Comparison of ENCODE assay signal across 24 cellular contexts in genomic region chr1:1385931-1386330, GRCh38. TPM values are rescaled to one million over a fixed set of nuclear protein-coding genes. Genes with fewer than 3 reads are reported as not detected.
A peak's percentile ranks its signal among the peaks of the same experiment; 100 is the strongest.
DNase-seq lines count a peak whose midpoint lies in the region; ATAC-seq, FAIRE-seq and TF ChIP-seq lines count a peak whose summit lies in the region.
"Had no signal": no experiment of that assay in that cellular context is flagged by ENCODE, and none has a peak within 500 bp of the region (broad histone marks: within the 10 kb centered on the region; RNA-seq: fewer than 3 reads in every experiment).

No MANE protein-coding gene starts in this region.

- H3K27me3 ChIP-seq in HepG2 (ENCODE audit: control insufficient read depth in 1 of 2, insufficient read depth in 2 of 2, low read length in 2 of 2) (no peaks in the 10 kb centered on the region), right lobe of liver (no peaks in the 10 kb centered on the region), body of pancreas (no peaks in the 10 kb centered on the region)
- H3K27me3 ChIP-seq: BE2C had no signal

- H3K27me3 Mint-ChIP-seq in T-helper 17 cell: no peaks in the 10 kb centered on the region
- H3K27me3 Mint-ChIP-seq in effector memory CD8-positive, alpha-beta T cell: no peaks in the 10 kb centered on the region
- H3K27me3 Mint-ChIP-seq in natural killer cell treated with Interleukin-12 subunit alpha and Interleukin-12 subunit beta and Interleukin-15 and Interleukin-18, amount 100 ng/mL, for 72 hours: no peaks in the 10 kb centered on the region
- H3K27me3 Mint-ChIP-seq: CD4-positive, CD25-positive, alpha-beta regulatory T cell; CD8-positive, alpha-beta memory T cell; IgD-negative memory B cell had no signal

- intact Hi-C loops in HepG2 (cut with micrococcal nuclease; ENCODE audit: unreplicated experiment): no loop called here
- intact Hi-C loops in right lobe of liver (cut with DNase I): no loop called here
- intact Hi-C loops in body of pancreas (cut with DNase I): no loop called here

- no TSS peak for BruUV-seq in HepG2 (replicated peaks; lab: Mats Ljungman, UMichigan)

- peaks cover 23 to 52% of the 10 kb centered on the region in 2 experiments for H3K36me3 ChIP-seq in HepG2 (replicated peaks in 1 of 2; ENCODE audit: control insufficient read depth in 1 of 2, insufficient read depth in 2 of 2, low read length in 2 of 2)
- H3K36me3 ChIP-seq in right lobe of liver: peaks cover 22 to 54% (median 40%) of the 10 kb centered on the region in 4 donors
- H3K36me3 ChIP-seq in body of pancreas (replicated peaks in 1 of 2; ENCODE audit: insufficient read depth in 1 of 2, low read depth in 2 of 2): peaks cover 31 to 38% of the 10 kb centered on the region in 2 donors

- no peak for TF ChIP-seq EP300 in HepG2 (IDR thresholded peaks at IDR 0.05; ENCODE audit: low read depth in 2 of 2, low read length in 2 of 2)
- no peak for TF ChIP-seq EP300 in HepG2 (CRISPR knock-in tag; IDR thresholded peaks at IDR 0.05; ENCODE audit: borderline replicate concordance)

- ATAC-seq in HepG2 (no peak), right lobe of liver (no peak), T-helper 17 cell (no peak), body of pancreas (no peak)
- ATAC-seq in effector memory CD8-positive, alpha-beta T cell (replicated peaks): no peak
- ATAC-seq in natural killer cell treated with Interleukin-12 subunit alpha and Interleukin-12 subunit beta and Interleukin-15 and Interleukin-18, amount 100 ng/mL, for 72 hours: no peak
- ATAC-seq: GM23338, HCT116 had no signal

- DNase-seq in HepG2 (ENCODE audit: low spot score): no peak
- no peak for DNase-seq in right lobe of liver
- no peak for DNase-seq in T-helper 17 cell
- no peak for DNase-seq in effector memory CD8-positive, alpha-beta T cell
- DNase-seq in body of pancreas: no peak
- no peak for DNase-seq in HPDE6-E6E7 (ENCODE audit: extremely low spot score)
- no peak for DNase-seq in natural killer cell treated with Interleukin-12 subunit alpha and Interleukin-12 subunit beta and Interleukin-15 and Interleukin-18, amount 100 ng/mL, for 72 hours (ENCODE audit: low spot score)
- DNase-seq: BE2C; C1 segment of cervical spinal cord; CD4-positive, CD25-positive, alpha-beta regulatory T cell; CD8-positive, alpha-beta memory T cell; COR-L47; DMS 273 treated with DMSO at 0.1 percent for 48 hours; DMS53; HFFc6; KG1 had no signal

- H3K36me3 Mint-ChIP-seq in T-helper 17 cell (ENCODE audit: low read depth): no peaks in the 10 kb centered on the region
- peaks cover 54% of the 10 kb centered on the region for H3K36me3 Mint-ChIP-seq in effector memory CD8-positive, alpha-beta T cell (ENCODE audit: insufficient read depth)
- peaks cover 17% of the 10 kb centered on the region for H3K36me3 Mint-ChIP-seq in natural killer cell treated with Interleukin-12 subunit alpha and Interleukin-12 subunit beta and Interleukin-15 and Interleukin-18, amount 100 ng/mL, for 72 hours

- no peaks in the 10 kb centered on the region for H3K9me3 Mint-ChIP-seq in effector memory CD8-positive, alpha-beta T cell
- H3K9me3 Mint-ChIP-seq in natural killer cell treated with Interleukin-12 subunit alpha and Interleukin-12 subunit beta and Interleukin-15 and Interleukin-18, amount 100 ng/mL, for 72 hours: no peaks in the 10 kb centered on the region
- H3K9me3 Mint-ChIP-seq: CD4-positive, CD25-positive, alpha-beta regulatory T cell; CD8-positive, alpha-beta memory T cell; GM23338; HFFc6; IgD-negative memory B cell had no signal

- WGBS in HepG2 (ENCODE audit: low lambda C conversion rate): 95% methylated on average over 8 of the region's 8 CpGs
- 87% methylated on average over 3 of the region's 8 CpGs for WGBS in right lobe of liver (ENCODE audit: insufficient coverage, low coverage, low lambda C conversion rate, missing lambda C conversion rate)
- WGBS in body of pancreas, 2 donors: 89 to 96% methylated on average over 7 to 8 of the region's 8 CpGs

- in situ Hi-C loops in HepG2 (cut with HindIII; ENCODE audit: extremely low pct_ligation_motif_present, low pct_unique_long_range_greater_than_20kb): no loop called here

- no peak overlapping the region for H3K9ac ChIP-seq in HepG2 (ENCODE audit: insufficient read depth, low read depth, low read length)

- CTCF ChIA-PET in HepG2 (lab: Yijun Ruan, JAX; ENCODE audit: low intra/inter-chr PET ratio, low total read pairs): no interaction called here

- TF ChIP-seq CTCF in HepG2 (CRISPR knock-in tag; IDR thresholded peaks at IDR 0.05): no peak
- TF ChIP-seq CTCF in right lobe of liver (IDR thresholded peaks at IDR 0.05): no peak
- TF ChIP-seq CTCF in body of pancreas (IDR thresholded peaks at IDR 0.05): no peak

- no peaks in the 10 kb centered on the region for H4K20me1 ChIP-seq in HepG2 (ENCODE audit: insufficient read depth, low read length)

- H3K79me2 ChIP-seq in HepG2 (ENCODE audit: insufficient read depth, low read length): no peaks in the 10 kb centered on the region

- no peak for TF ChIP-seq RAD21 in HepG2 (CRISPR knock-in tag; IDR thresholded peaks at IDR 0.05)

- peaks cover 2% of the 10 kb centered on the region for H3K4me1 Mint-ChIP-seq in T-helper 17 cell
- no peaks in the 10 kb centered on the region for H3K4me1 Mint-ChIP-seq in effector memory CD8-positive, alpha-beta T cell (ENCODE audit: low read depth in 2 of 2)
- H3K4me1 Mint-ChIP-seq in natural killer cell treated with Interleukin-12 subunit alpha and Interleukin-12 subunit beta and Interleukin-15 and Interleukin-18, amount 100 ng/mL, for 72 hours (ENCODE audit: low read depth in 2 of 2): peaks cover 0 to 6% of the 10 kb centered on the region in 2 donors
- H3K4me1 Mint-ChIP-seq: CD4-positive, CD25-positive, alpha-beta regulatory T cell; GM23338 had no signal

- H3K4me3 Mint-ChIP-seq in T-helper 17 cell: no peak overlapping the region
- no peak overlapping the region for H3K4me3 Mint-ChIP-seq in effector memory CD8-positive, alpha-beta T cell
- H3K4me3 Mint-ChIP-seq in natural killer cell treated with Interleukin-12 subunit alpha and Interleukin-12 subunit beta and Interleukin-15 and Interleukin-18, amount 100 ng/mL, for 72 hours: no peak overlapping the region
- H3K4me3 Mint-ChIP-seq: CD4-positive, CD25-positive, alpha-beta regulatory T cell; CD8-positive, alpha-beta memory T cell; GM23338; HFFc6; IgD-negative memory B cell had no signal

- no peak overlapping the region for H3K4me3 ChIP-seq in HepG2 (replicated peaks in 1 of 3; ENCODE audit: insufficient read depth in 1 of 3, low read depth in 2 of 3, low read length in 3 of 3)
- H3K4me3 ChIP-seq in right lobe of liver: no peak overlapping the region
- no peak overlapping the region for H3K4me3 ChIP-seq in body of pancreas
- H3K4me3 ChIP-seq: GM23338 had no signal

- no peak for FAIRE-seq in HepG2 (lab: Jason Lieb, UNC)
- FAIRE-seq: G401.6, H54, HTR-8/SVneo had no signal

- no peak overlapping the region for H3K4me2 ChIP-seq in HepG2 (ENCODE audit: low read depth, low read length)
- H3K4me2 ChIP-seq: GM23338 had no signal

- H3K4me1 ChIP-seq in HepG2 (ENCODE audit: insufficient read depth, low read length): peaks cover 26% of the 10 kb centered on the region
- peaks cover 0 to 16% (median 0%) of the 10 kb centered on the region in 4 donors for H3K4me1 ChIP-seq in right lobe of liver
- no peaks in the 10 kb centered on the region for H3K4me1 ChIP-seq in body of pancreas
- H3K4me1 ChIP-seq: BE2C had no signal

- TF ChIP-seq POLR2A in HepG2 (IDR thresholded peaks at IDR 0.05; ENCODE audit: insufficient read depth in 1 of 2, low read depth in 2 of 2, low read length in 2 of 2): no peak
- TF ChIP-seq POLR2A in right lobe of liver (IDR thresholded peaks at IDR 0.05): no peak
- no peak for TF ChIP-seq POLR2A in body of pancreas (IDR thresholded peaks at IDR 0.05)

- no peaks in the 10 kb centered on the region for H3K9me3 ChIP-seq in HepG2 (ENCODE audit: low read length)
- no peaks in the 10 kb centered on the region for H3K9me3 ChIP-seq in right lobe of liver
- H3K9me3 ChIP-seq in T-helper 17 cell (ENCODE audit: control insufficient read depth, low read length, poor library complexity, severe bottlenecking): no peaks in the 10 kb centered on the region
- no peaks in the 10 kb centered on the region for H3K9me3 ChIP-seq in body of pancreas
- H3K9me3 ChIP-seq: BE2C had no signal

- no peak overlapping the region for H2AFZ ChIP-seq in HepG2 (ENCODE audit: low read length)
- H2AFZ ChIP-seq: GM23338 had no signal

- H3K27ac ChIP-seq in HepG2 (ENCODE audit: extremely low read length, insufficient read depth, low read length) (no peak overlapping the region), right lobe of liver (no peak overlapping the region), body of pancreas (no peak overlapping the region)
- H3K27ac ChIP-seq: HL-60 had no signal

- POLR2A ChIA-PET in HepG2 (lab: Yijun Ruan, JAX): interaction anchor here (0.6 to 6.1 kb wide), 3 partner anchors 11 to 45 kb away, joined by 3 to 43 read pairs (median 5); partner anchors contain the start of genes AURKAIP1 and CCNL2

- H3K27ac Mint-ChIP-seq in T-helper 17 cell: peak overlapping the region; percentile 16
- peak overlapping the region; percentile 6 to 25 for H3K27ac Mint-ChIP-seq in effector memory CD8-positive, alpha-beta T cell
- no peak overlapping the region for H3K27ac Mint-ChIP-seq in natural killer cell treated with Interleukin-12 subunit alpha and Interleukin-12 subunit beta and Interleukin-15 and Interleukin-18, amount 100 ng/mL, for 72 hours
- H3K27ac Mint-ChIP-seq: CD4-positive, CD25-positive, alpha-beta regulatory T cell; CD8-positive, alpha-beta memory T cell; GM23338; HFFc6; IgD-negative memory B cell had no signal

RNA-seq across cellular contexts. Expression of gene AURKAIP1, which starts 10.9 kb away (rescaled TPM):
- 161 and 175 TPM in 2 replicates for total RNA-seq in HepG2 (2016; rRNA removed; fragmentation: Illumina TruSeq; extraction: Trizol)
- 241 and 331 TPM in 2 replicates for total RNA-seq in HepG2 (2016; cell fraction: cytosol; rRNA removed; fragmentation: Illumina TruSeq; extraction: Trizol; ENCODE audit: low read depth)
- 166 and 180 TPM in 2 replicates for total RNA-seq in HepG2 (2016; cell fraction: insoluble cytoplasmic fraction; rRNA removed; fragmentation: Illumina TruSeq; extraction: Trizol)
- total RNA-seq in HepG2 (2016; cell fraction: membrane; rRNA removed; fragmentation: Illumina TruSeq; extraction: Trizol): 203 and 269 TPM in 2 replicates
- total RNA-seq in HepG2 (2016; cell fraction: nucleus; rRNA removed; fragmentation: Illumina TruSeq; extraction: Trizol): 65.3 and 65.7 TPM in 2 replicates
- 64.6 and 69.5 TPM in 2 replicates for polyA plus RNA-seq in HepG2 (2011; rRNA removed)
- 51.1 and 98.6 TPM in 2 replicates for polyA plus RNA-seq in HepG2 (2011; cell fraction: cytosol; rRNA removed)
- 63.9 and 74.1 TPM in 2 replicates for polyA plus RNA-seq in HepG2 (2011; cell fraction: nucleus; rRNA removed)
- 48.0 and 50.3 TPM in 2 replicates for polyA plus RNA-seq in HepG2 (2012)
- 247 and 325 TPM in 2 replicates for polyA plus RNA-seq in HepG2 (2016; cell fraction: cytosol; fragmentation: Illumina TruSeq; extraction: Trizol; ENCODE audit: low read depth)
- 159 and 164 TPM in 2 replicates for polyA plus RNA-seq in HepG2 (2016; cell fraction: insoluble cytoplasmic fraction; fragmentation: Illumina TruSeq; extraction: Trizol; ENCODE audit: low read depth)
- 168 and 213 TPM in 2 replicates for polyA plus RNA-seq in HepG2 (2016; cell fraction: membrane; fragmentation: Illumina TruSeq; extraction: Trizol; ENCODE audit: low read depth)
- polyA plus RNA-seq in HepG2 (2016; cell fraction: nucleus; fragmentation: Illumina TruSeq; extraction: Trizol; ENCODE audit: insufficient read depth, low read depth): 120 TPM in 2 replicates
- 15.2 and 21.3 TPM in 2 replicates for polyA minus RNA-seq in HepG2 (2011; rRNA and poly(A)+ RNA removed; ENCODE audit: low replicate concordance)
- 17.7 and 18.0 TPM in 2 replicates for polyA minus RNA-seq in HepG2 (2011; cell fraction: cytosol; rRNA and poly(A)+ RNA removed)
- polyA minus RNA-seq in HepG2 (2011; cell fraction: nucleus; rRNA and poly(A)+ RNA removed): 11.1 and 11.9 TPM in 2 replicates
- total RNA-seq in right lobe of liver: 100 to 1,000 TPM in 3 of 6 experiments, 10 to 100 TPM in 3; 70.0 to 140 (median 104) TPM
- 10 to 100 TPM; 58.3 to 62.6 TPM for total RNA-seq in T-helper 17 cell
- total RNA-seq in body of pancreas: 10 to 100 TPM; 79.4 to 93.7 TPM
- 100 to 1,000 TPM; 106 to 216 TPM for total RNA-seq in natural killer cell treated with Interleukin-12 subunit alpha and Interleukin-12 subunit beta and Interleukin-15 and Interleukin-18, amount 100 ng/mL, for 72 hours

RNA-seq across cellular contexts. Expression of gene CCNL2, which starts 13.2 kb away (rescaled TPM):
- total RNA-seq in HepG2 (2016; rRNA removed; fragmentation: Illumina TruSeq; extraction: Trizol) (19.6 and 105 TPM in 2 replicates), right lobe of liver (100 to 1,000 TPM in 4 of 6 experiments, 10 to 100 TPM in 2; 80.8 to 127 (median 101) TPM), T-helper 17 cell (100 to 1,000 TPM; 231 to 252 TPM), body of pancreas (100 to 1,000 TPM; 225 to 246 TPM)
- total RNA-seq in HepG2 (2016; cell fraction: cytosol; rRNA removed; fragmentation: Illumina TruSeq; extraction: Trizol; ENCODE audit: low read depth): 23.1 and 23.2 TPM in 2 replicates
- 18.4 and 112 TPM in 2 replicates for total RNA-seq in HepG2 (2016; cell fraction: insoluble cytoplasmic fraction; rRNA removed; fragmentation: Illumina TruSeq; extraction: Trizol)
- total RNA-seq in HepG2 (2016; cell fraction: membrane; rRNA removed; fragmentation: Illumina TruSeq; extraction: Trizol): 21.7 and 25.3 TPM in 2 replicates
- total RNA-seq in HepG2 (2016; cell fraction: nucleus; rRNA removed; fragmentation: Illumina TruSeq; extraction: Trizol): 252 and 278 TPM in 2 replicates
- 340 and 452 TPM in 2 replicates for polyA plus RNA-seq in HepG2 (2011; rRNA removed)
- 47.9 and 55.8 TPM in 2 replicates for polyA plus RNA-seq in HepG2 (2011; cell fraction: cytosol; rRNA removed)
- 3,874 and 4,178 TPM in 2 replicates for polyA plus RNA-seq in HepG2 (2011; cell fraction: nucleus; rRNA removed)
- polyA plus RNA-seq in HepG2 (2012): 208 and 270 TPM in 2 replicates
- polyA plus RNA-seq in HepG2 (2016; cell fraction: cytosol; fragmentation: Illumina TruSeq; extraction: Trizol; ENCODE audit: low read depth): 4.2 TPM in 2 replicates
- 20.7 and 27.8 TPM in 2 replicates for polyA plus RNA-seq in HepG2 (2016; cell fraction: insoluble cytoplasmic fraction; fragmentation: Illumina TruSeq; extraction: Trizol; ENCODE audit: low read depth)
- 9.4 TPM in 2 replicates for polyA plus RNA-seq in HepG2 (2016; cell fraction: membrane; fragmentation: Illumina TruSeq; extraction: Trizol; ENCODE audit: low read depth)
- polyA plus RNA-seq in HepG2 (2016; cell fraction: nucleus; fragmentation: Illumina TruSeq; extraction: Trizol; ENCODE audit: insufficient read depth, low read depth): 821 and 868 TPM in 2 replicates
- polyA minus RNA-seq in HepG2 (2011; rRNA and poly(A)+ RNA removed; ENCODE audit: low replicate concordance): 74.3 and 99.2 TPM in 2 replicates
- 17.2 and 18.4 TPM in 2 replicates for polyA minus RNA-seq in HepG2 (2011; cell fraction: cytosol; rRNA and poly(A)+ RNA removed)
- 560 and 630 TPM in 2 replicates for polyA minus RNA-seq in HepG2 (2011; cell fraction: nucleus; rRNA and poly(A)+ RNA removed)
- 100 to 1,000 TPM; 124 to 196 TPM for total RNA-seq in natural killer cell treated with Interleukin-12 subunit alpha and Interleukin-12 subunit beta and Interleukin-15 and Interleukin-18, amount 100 ng/mL, for 72 hours

RNA-seq across cellular contexts. Expression of gene MRPL20, which starts 21.2 kb away (rescaled TPM):
- total RNA-seq in HepG2 (2016; rRNA removed; fragmentation: Illumina TruSeq; extraction: Trizol) (127 and 175 TPM in 2 replicates), right lobe of liver (10 to 100 TPM; 44.1 to 91.2 (median 56.5) TPM), T-helper 17 cell (10 to 100 TPM; 88.0 to 92.1 TPM), body of pancreas (10 to 100 TPM; 72.8 to 85.9 TPM)
- total RNA-seq in HepG2 (2016; cell fraction: cytosol; rRNA removed; fragmentation: Illumina TruSeq; extraction: Trizol; ENCODE audit: low read depth): 95.7 and 120 TPM in 2 replicates
- 134 and 183 TPM in 2 replicates for total RNA-seq in HepG2 (2016; cell fraction: insoluble cytoplasmic fraction; rRNA removed; fragmentation: Illumina TruSeq; extraction: Trizol)
- 123 and 133 TPM in 2 replicates for total RNA-seq in HepG2 (2016; cell fraction: membrane; rRNA removed; fragmentation: Illumina TruSeq; extraction: Trizol)
- total RNA-seq in HepG2 (2016; cell fraction: nucleus; rRNA removed; fragmentation: Illumina TruSeq; extraction: Trizol): 46.7 and 58.9 TPM in 2 replicates
- polyA plus RNA-seq in HepG2 (2011; rRNA removed): 59.0 and 59.2 TPM in 2 replicates
- 66.2 and 67.4 TPM in 2 replicates for polyA plus RNA-seq in HepG2 (2011; cell fraction: cytosol; rRNA removed)
- polyA plus RNA-seq in HepG2 (2011; cell fraction: nucleus; rRNA removed): 66.3 and 68.1 TPM in 2 replicates
- polyA plus RNA-seq in HepG2 (2012): 76.2 and 77.0 TPM in 2 replicates
- 118 and 143 TPM in 2 replicates for polyA plus RNA-seq in HepG2 (2016; cell fraction: cytosol; fragmentation: Illumina TruSeq; extraction: Trizol; ENCODE audit: low read depth)
- 188 and 207 TPM in 2 replicates for polyA plus RNA-seq in HepG2 (2016; cell fraction: insoluble cytoplasmic fraction; fragmentation: Illumina TruSeq; extraction: Trizol; ENCODE audit: low read depth)
- polyA plus RNA-seq in HepG2 (2016; cell fraction: membrane; fragmentation: Illumina TruSeq; extraction: Trizol; ENCODE audit: low read depth): 122 and 127 TPM in 2 replicates
- polyA plus RNA-seq in HepG2 (2016; cell fraction: nucleus; fragmentation: Illumina TruSeq; extraction: Trizol; ENCODE audit: insufficient read depth, low read depth): 127 and 138 TPM in 2 replicates
- 58.2 and 96.6 TPM in 2 replicates for polyA minus RNA-seq in HepG2 (2011; rRNA and poly(A)+ RNA removed; ENCODE audit: low replicate concordance)
- polyA minus RNA-seq in HepG2 (2011; cell fraction: cytosol; rRNA and poly(A)+ RNA removed): 26.2 and 30.6 TPM in 2 replicates
- polyA minus RNA-seq in HepG2 (2011; cell fraction: nucleus; rRNA and poly(A)+ RNA removed): 29.2 and 39.5 TPM in 2 replicates
- 100 to 1,000 TPM; 138 to 175 TPM for total RNA-seq in natural killer cell treated with Interleukin-12 subunit alpha and Interleukin-12 subunit beta and Interleukin-15 and Interleukin-18, amount 100 ng/mL, for 72 hours

RNA-seq across cellular contexts. Expression of gene MXRA8, which starts 27.6 kb away (rescaled TPM):
- 5.4 and 19.8 TPM in 2 replicates for total RNA-seq in HepG2 (2016; rRNA removed; fragmentation: Illumina TruSeq; extraction: Trizol)
- 4.4 and 6.1 TPM in 2 replicates for total RNA-seq in HepG2 (2016; cell fraction: cytosol; rRNA removed; fragmentation: Illumina TruSeq; extraction: Trizol; ENCODE audit: low read depth)
- 5.2 and 18.5 TPM in 2 replicates for total RNA-seq in HepG2 (2016; cell fraction: insoluble cytoplasmic fraction; rRNA removed; fragmentation: Illumina TruSeq; extraction: Trizol)
- total RNA-seq in HepG2 (2016; cell fraction: membrane; rRNA removed; fragmentation: Illumina TruSeq; extraction: Trizol): 9.0 and 10.5 TPM in 2 replicates
- total RNA-seq in HepG2 (2016; cell fraction: nucleus; rRNA removed; fragmentation: Illumina TruSeq; extraction: Trizol): 15.6 and 22.5 TPM in 2 replicates
- 44.8 and 71.0 TPM in 2 replicates for polyA plus RNA-seq in HepG2 (2011; rRNA removed)
- 35.7 and 49.1 TPM in 2 replicates for polyA plus RNA-seq in HepG2 (2011; cell fraction: cytosol; rRNA removed)
- 279 and 296 TPM in 2 replicates for polyA plus RNA-seq in HepG2 (2011; cell fraction: nucleus; rRNA removed)
- 22.6 and 42.3 TPM in 2 replicates for polyA plus RNA-seq in HepG2 (2012)
- polyA plus RNA-seq in HepG2 (2016; cell fraction: cytosol; fragmentation: Illumina TruSeq; extraction: Trizol; ENCODE audit: low read depth): 4.9 and 5.3 TPM in 2 replicates
- polyA plus RNA-seq in HepG2 (2016; cell fraction: insoluble cytoplasmic fraction; fragmentation: Illumina TruSeq; extraction: Trizol; ENCODE audit: low read depth): 6.0 and 9.7 TPM in 2 replicates
- polyA plus RNA-seq in HepG2 (2016; cell fraction: membrane; fragmentation: Illumina TruSeq; extraction: Trizol; ENCODE audit: low read depth): 10.7 and 11.1 TPM in 2 replicates
- polyA plus RNA-seq in HepG2 (2016; cell fraction: nucleus; fragmentation: Illumina TruSeq; extraction: Trizol; ENCODE audit: insufficient read depth, low read depth): 56.0 and 64.0 TPM in 2 replicates
- 0.26 and 46.5 TPM in 2 replicates for polyA minus RNA-seq in HepG2 (2011; rRNA and poly(A)+ RNA removed; ENCODE audit: low replicate concordance)
- 16.7 and 21.9 TPM in 2 replicates for polyA minus RNA-seq in HepG2 (2011; cell fraction: cytosol; rRNA and poly(A)+ RNA removed)
- 11.8 and 16.9 TPM in 2 replicates for polyA minus RNA-seq in HepG2 (2011; cell fraction: nucleus; rRNA and poly(A)+ RNA removed)
- 10 to 100 TPM in 2 of 6 experiments, 1 to 10 TPM in 4; 2.2 to 11.9 (median 3.3) TPM for total RNA-seq in right lobe of liver
- total RNA-seq in T-helper 17 cell: 1 to 10 TPM in 1 of 2 donors, under 1 TPM in 1; 0.42 to 1.0 TPM
- total RNA-seq in body of pancreas: 10 to 100 TPM; 23.3 to 48.5 TPM
- not detected for total RNA-seq in natural killer cell treated with Interleukin-12 subunit alpha and Interleukin-12 subunit beta and Interleukin-15 and Interleukin-18, amount 100 ng/mL, for 72 hours
- polyA plus RNA-seq: CD4-positive, CD25-positive, alpha-beta regulatory T cell; IgD-negative memory B cell had no signal

RNA-seq across cellular contexts. Expression of gene ANKRD65, which starts 35.1 kb away (rescaled TPM):
- total RNA-seq in HepG2 (2016; rRNA removed; fragmentation: Illumina TruSeq; extraction: Trizol): 28.3 and 30.1 TPM in 2 replicates
- total RNA-seq in HepG2 (2016; cell fraction: cytosol; rRNA removed; fragmentation: Illumina TruSeq; extraction: Trizol; ENCODE audit: low read depth): 5.3 and 5.6 TPM in 2 replicates
- 28.5 and 29.3 TPM in 2 replicates for total RNA-seq in HepG2 (2016; cell fraction: insoluble cytoplasmic fraction; rRNA removed; fragmentation: Illumina TruSeq; extraction: Trizol)
- total RNA-seq in HepG2 (2016; cell fraction: membrane; rRNA removed; fragmentation: Illumina TruSeq; extraction: Trizol): 16.0 and 16.3 TPM in 2 replicates
- total RNA-seq in HepG2 (2016; cell fraction: nucleus; rRNA removed; fragmentation: Illumina TruSeq; extraction: Trizol): 18.0 and 19.5 TPM in 2 replicates
- polyA plus RNA-seq in HepG2 (2011; rRNA removed): 12.1 and 13.2 TPM in 2 replicates
- 13.0 and 16.9 TPM in 2 replicates for polyA plus RNA-seq in HepG2 (2011; cell fraction: cytosol; rRNA removed)
- polyA plus RNA-seq in HepG2 (2011; cell fraction: nucleus; rRNA removed): 27.8 and 28.7 TPM in 2 replicates
- polyA plus RNA-seq in HepG2 (2012): 7.1 and 8.2 TPM in 2 replicates
- polyA plus RNA-seq in HepG2 (2016; cell fraction: cytosol; fragmentation: Illumina TruSeq; extraction: Trizol; ENCODE audit: low read depth): 5.0 TPM in 2 replicates
- 30.0 and 31.6 TPM in 2 replicates for polyA plus RNA-seq in HepG2 (2016; cell fraction: insoluble cytoplasmic fraction; fragmentation: Illumina TruSeq; extraction: Trizol; ENCODE audit: low read depth)
- 11.4 and 12.1 TPM in 2 replicates for polyA plus RNA-seq in HepG2 (2016; cell fraction: membrane; fragmentation: Illumina TruSeq; extraction: Trizol; ENCODE audit: low read depth)
- 45.0 and 48.7 TPM in 2 replicates for polyA plus RNA-seq in HepG2 (2016; cell fraction: nucleus; fragmentation: Illumina TruSeq; extraction: Trizol; ENCODE audit: insufficient read depth, low read depth)
- polyA minus RNA-seq in HepG2 (2011; rRNA and poly(A)+ RNA removed; ENCODE audit: low replicate concordance): 9.7 TPM in 1 of 2 replicates, not detected in the other
- 5.6 and 6.6 TPM in 2 replicates for polyA minus RNA-seq in HepG2 (2011; cell fraction: cytosol; rRNA and poly(A)+ RNA removed)
- polyA minus RNA-seq in HepG2 (2011; cell fraction: nucleus; rRNA and poly(A)+ RNA removed): 2.6 and 3.6 TPM in 2 replicates
- under 1 TPM; 0.19 to 0.89 (median 0.35) TPM for total RNA-seq in right lobe of liver
- not detected for total RNA-seq in T-helper 17 cell
- total RNA-seq in body of pancreas: 10 to 100 TPM; 11.2 to 15.5 TPM
- not detected for total RNA-seq in natural killer cell treated with Interleukin-12 subunit alpha and Interleukin-12 subunit beta and Interleukin-15 and Interleukin-18, amount 100 ng/mL, for 72 hours
- total RNA-seq: A172; CD4-positive, CD25-positive, alpha-beta regulatory T cell; CD8-positive, alpha-beta memory T cell had no signal
- polyA plus RNA-seq: CD8-positive, alpha-beta memory T cell; IgD-negative memory B cell had no signal

Comparison
In these comparisons a context has a peak if more than half of its experiments do, and no peak if none do; other contexts are left out.
1. H3K27ac Mint-ChIP-seq: peak in T-helper 17 cell (single experiment) and effector memory CD8-positive, alpha-beta T cell (2 of 2); none in natural killer cell treated with Interleukin-12 subunit alpha and Interleukin-12 subunit beta and Interleukin-15 and Interleukin-18, amount 100 ng/mL, for 72 hours (0 of 2).